ENCODE assay signal across 2 cellular contexts in genomic region chr3:112631257-112631656, GRCh38.
TF ChIP-seq lines count a peak whose summit lies in the region.

No MANE protein-coding gene starts in this region.

TF ChIP-seq in A549, 52 proteins besides CTCF, POLR2A, EP300 and RAD21:
- TF ChIP-seq CEBPB (IDR thresholded peaks at IDR 0.05) (peak; percentile 60 to 63; a peak in 3 of 4 replicates), BCL3 (IDR thresholded peaks at IDR 0.05) (no peak)
TF ChIP-seq in A549: peak in this region for 1.

TF ChIP-seq in H1, 55 proteins besides CTCF, POLR2A, EP300 and RAD21:
- peak; percentile 64; the same call in 1 of the 2 replicates for TF ChIP-seq CEBPB (IDR thresholded peaks at IDR 0.05; ENCODE audit: low read depth, low read length)
- no peak for TF ChIP-seq ASH2L (IDR thresholded peaks at IDR 0.05; ENCODE audit: low read length)
